ENCODE assay signal across 17 cellular contexts in the genomic region with DNA sequence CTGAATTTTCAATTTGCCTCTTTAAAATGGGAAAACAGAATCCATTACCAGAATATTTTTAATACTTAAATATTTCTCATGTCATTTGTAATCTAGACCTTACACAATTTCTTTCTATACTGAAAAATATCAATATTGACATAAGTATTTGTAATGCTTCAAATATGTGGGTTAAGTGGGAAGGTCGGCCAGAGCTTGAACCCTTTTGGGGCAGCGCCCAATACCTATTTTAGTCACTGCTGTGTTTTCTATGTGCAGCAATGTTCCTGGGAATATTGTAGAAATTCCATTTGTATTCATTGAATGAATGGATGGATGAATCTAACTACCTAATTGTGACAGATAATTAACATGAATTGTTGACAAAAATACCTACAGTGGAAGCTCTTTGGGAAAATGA.
DNase-seq lines count a peak whose midpoint lies in the region; ATAC-seq and TF ChIP-seq lines count a peak whose summit lies in the region.
"Had no signal": no experiment of that assay in that cellular context is flagged by ENCODE, and none has a peak within 500 bp of the region (broad histone marks: within the 10 kb centered on the region; RNA-seq: fewer than 3 reads in every experiment).

No MANE protein-coding gene starts in this region.

- no peak overlapping the region for H2AFZ ChIP-seq in fibroblast of lung (ENCODE audit: low read length)

- no peak overlapping the region for H3K9ac ChIP-seq in fibroblast of lung (ENCODE audit: insufficient read depth, low read length)

- CTCF ChIA-PET in RWPE1 (lab: Yijun Ruan, JAX): no interaction called here

- no peak overlapping the region for H3K4me3 ChIP-seq in fibroblast of lung (replicated peaks in 1 of 4; ENCODE audit: control extremely low read depth in 1 of 4, insufficient read depth in 1 of 4, low read depth in 3 of 4, low read length in 4 of 4)
- no peak overlapping the region for H3K4me3 ChIP-seq in retinal pigment epithelial cell (ENCODE audit: low read length)
- H3K4me3 ChIP-seq in esophagus squamous epithelium: no peak overlapping the region
- H3K4me3 ChIP-seq: SJSA1 had no signal

- POLR2A ChIA-PET in RWPE1 (lab: Yijun Ruan, JAX; ENCODE audit: low non-redundant PET): no interaction called here

- TF ChIP-seq CTCF in RWPE1 (conservative IDR thresholded peaks at IDR 0.05; ENCODE audit: low read depth) (no peak), fibroblast of lung (conservative IDR thresholded peaks at IDR 0.05 in 1 of 2, IDR thresholded peaks at IDR 0.05 in 1 of 2; ENCODE audit: low read depth in 1 of 2, low read length in 2 of 2) (no peak), retinal pigment epithelial cell (conservative IDR thresholded peaks at IDR 0.05; ENCODE audit: low read depth, low read length) (no peak), esophagus squamous epithelium (IDR thresholded peaks at IDR 0.05) (no peak)

- 55 to 59% methylated on average over 2 of the region's 2 CpGs for WGBS in esophagus squamous epithelium, 2 donors

- no peak overlapping the region for H3K4me2 ChIP-seq in fibroblast of lung (ENCODE audit: extremely low read depth, insufficient read depth, low read length)

- H3K9me3 ChIP-seq in fibroblast of lung (ENCODE audit: control insufficient read depth, insufficient read depth, low read depth, low read length): no peaks in the 10 kb centered on the region
- H3K9me3 ChIP-seq in esophagus squamous epithelium: no peaks in the 10 kb centered on the region
- H3K9me3 ChIP-seq: SJSA1 had no signal

- H3K27ac ChIP-seq in RWPE1: no peak overlapping the region
- no peak overlapping the region for H3K27ac ChIP-seq in fibroblast of lung (ENCODE audit: insufficient read depth, low read length)
- no peak overlapping the region for H3K27ac ChIP-seq in esophagus squamous epithelium
- H3K27ac ChIP-seq: SJSA1 had no signal

- H3K36me3 ChIP-seq in fibroblast of lung (ENCODE audit: control insufficient read depth, insufficient read depth, low read length) (no peaks in the 10 kb centered on the region), esophagus squamous epithelium (no peaks in the 10 kb centered on the region)
- H3K36me3 ChIP-seq: SJSA1 had no signal

- ATAC-seq in GM19463 (IDR thresholded peaks at IDR 0.05; ENCODE audit: unreplicated experiment) (no peak), GM21381 (IDR thresholded peaks at IDR 0.05; ENCODE audit: unreplicated experiment) (no peak)
- ATAC-seq: HepG2 had no signal

- H4K20me1 ChIP-seq in fibroblast of lung (ENCODE audit: control insufficient read depth, extremely low read depth, insufficient read depth, low read length): no peaks in the 10 kb centered on the region

- H3K4me1 ChIP-seq in fibroblast of lung (ENCODE audit: control insufficient read depth, extremely low read depth, insufficient read depth, low read length) (no peaks in the 10 kb centered on the region), esophagus squamous epithelium (no peaks in the 10 kb centered on the region)
- H3K4me1 ChIP-seq: SJSA1 had no signal

- H3K27me3 ChIP-seq in fibroblast of lung (ENCODE audit: control insufficient read depth, insufficient read depth, low read length) (no peaks in the 10 kb centered on the region), esophagus squamous epithelium (no peaks in the 10 kb centered on the region)
- H3K27me3 ChIP-seq: SJSA1 had no signal

- intact Hi-C loops in esophagus squamous epithelium (cut with DNase I): no loop called here

- no peaks in the 10 kb centered on the region for H3K79me2 ChIP-seq in fibroblast of lung (ENCODE audit: control insufficient read depth, insufficient read depth, low read length)

- no peak for TF ChIP-seq POLR2A in esophagus squamous epithelium (IDR thresholded peaks at IDR 0.05)

- peak; percentile 22 for DNase-seq in DMS53 treated with DMSO at 0.1 percent for 48 hours (lab: John Stamatoyannopoulos, UW; ENCODE audit: unreplicated experiment)
- DNase-seq in RWPE1 (ENCODE audit: low spot score): peak; percentile 8
- DNase-seq in fibroblast of lung (ENCODE audit: low read depth in 2 of 2): peak; percentile 3 to 7
- peak; percentile 6 for DNase-seq in retinal pigment epithelial cell (ENCODE audit: low read depth)
- no peak for DNase-seq in esophagus squamous epithelium (lab: John Stamatoyannopoulos, UW)
- DNase-seq: Karpas-422, NCI-H1105 treated with DMSO at 0.1 percent for 48 hours, NCI-H146, NCI-H1930, NCI-H446, NCI-H524 treated with DMSO at 0.1 percent for 48 hours, NCI-H774, Right ventricle myocardium superior had no signal
